In genomic region chr7:123533553-123533917, GRCh38 we compare ENCODE assay signal across 9 cellular contexts. TPM values are rescaled to one million over a fixed set of nuclear protein-coding genes. Genes with fewer than 3 reads are reported as not detected.
DNase-seq lines count a peak whose midpoint lies in the region; ATAC-seq and TF ChIP-seq lines count a peak whose summit lies in the region.
"Had no signal": no experiment of that assay in that cellular context is flagged by ENCODE, and none has a peak within 500 bp of the region (broad histone marks: within the 10 kb centered on the region; RNA-seq: fewer than 3 reads in every experiment).

No MANE protein-coding gene starts in this region.

- ATAC-seq in activated T-cell treated with anti-CD3 and anti-CD28 coated beads, Interleukin-2, amount 50 U/mL, for 72 hours (replicated peaks in 1 of 2): no peak
- no peak for ATAC-seq in activated CD8-positive, alpha-beta T cell treated with anti-CD3 and anti-CD28 coated beads for 36 hours
- no peak for ATAC-seq in stimulated activated naive B cell treated with anti-CD40 and anti-IgM and Interleukin-4, amounts not matched to agents 10 μg/mL and 1 μg/mL and 100 μg/mL, for 72 hours (replicated peaks)
- ATAC-seq in GM21786 (IDR thresholded peaks at IDR 0.05; ENCODE audit: unreplicated experiment): no peak

- no peak overlapping the region for H3K27ac Mint-ChIP-seq in activated T-cell treated with anti-CD3 and anti-CD28 coated beads, Interleukin-2, amount 50 U/mL, for 72 hours
- no peak overlapping the region for H3K27ac Mint-ChIP-seq in activated CD8-positive, alpha-beta T cell treated with anti-CD3 and anti-CD28 coated beads for 36 hours
- no peak overlapping the region for H3K27ac Mint-ChIP-seq in stimulated activated naive B cell treated with anti-CD40 and anti-IgM and Interleukin-4, amounts not matched to agents 10 μg/mL and 1 μg/mL and 100 μg/mL, for 72 hours

- H3K27me3 Mint-ChIP-seq in activated T-cell treated with anti-CD3 and anti-CD28 coated beads, Interleukin-2, amount 50 U/mL, for 72 hours (ENCODE audit: low read depth): peaks cover 24% of the 10 kb centered on the region
- H3K27me3 Mint-ChIP-seq in activated CD8-positive, alpha-beta T cell treated with anti-CD3 and anti-CD28 coated beads for 36 hours: peaks cover 18% of the 10 kb centered on the region
- H3K27me3 Mint-ChIP-seq in stimulated activated naive B cell treated with anti-CD40 and anti-IgM and Interleukin-4, amounts not matched to agents 10 μg/mL and 1 μg/mL and 100 μg/mL, for 72 hours: peaks cover 17 to 21% of the 10 kb centered on the region in 2 donors

- no peaks in the 10 kb centered on the region for H3K9me3 ChIP-seq in iPS-15b (ENCODE audit: control insufficient read depth, insufficient read depth, low read length)

- H3K4me3 ChIP-seq in iPS-15b (ENCODE audit: low read depth, low read length): peak overlapping the region; percentile 82

- POLR2A ChIA-PET in activated CD8-positive, alpha-beta T cell treated with anti-CD3 and anti-CD28 coated beads for 36 hours (lab: Charles Lee): interaction anchor here (0.7 kb wide), 1 partner anchor 131 kb away, joined by 3 read pairs; no protein-coding TSS in a partner anchor

- no peak for TF ChIP-seq CTCF in activated CD8-positive, alpha-beta T cell treated with anti-CD3 and anti-CD28 coated beads for 36 hours (IDR thresholded peaks at IDR 0.05)

- peaks cover 38% of the 10 kb centered on the region for H3K4me1 Mint-ChIP-seq in activated T-cell treated with anti-CD3 and anti-CD28 coated beads, Interleukin-2, amount 50 U/mL, for 72 hours (ENCODE audit: low read depth)
- peaks cover 29% of the 10 kb centered on the region for H3K4me1 Mint-ChIP-seq in activated CD8-positive, alpha-beta T cell treated with anti-CD3 and anti-CD28 coated beads for 36 hours (ENCODE audit: low read depth)
- H3K4me1 Mint-ChIP-seq in stimulated activated naive B cell treated with anti-CD40 and anti-IgM and Interleukin-4, amounts not matched to agents 10 μg/mL and 1 μg/mL and 100 μg/mL, for 72 hours: peaks cover 14 to 15% of the 10 kb centered on the region in 2 donors

- CTCF ChIA-PET in activated CD8-positive, alpha-beta T cell treated with anti-CD3 and anti-CD28 coated beads for 36 hours (lab: Charles Lee): interaction anchor here (0.7 kb wide), 1 partner anchor 30 kb away, joined by 3 read pairs; no protein-coding TSS in a partner anchor

- intact Hi-C loops in activated CD8-positive, alpha-beta T cell treated with anti-CD3 and anti-CD28 coated beads for 36 hours (cut with micrococcal nuclease): no loop called here

- no peak overlapping the region for H3K9ac ChIP-seq in iPS-15b (ENCODE audit: low read depth, low read length)

- H3K4me3 Mint-ChIP-seq in activated T-cell treated with anti-CD3 and anti-CD28 coated beads, Interleukin-2, amount 50 U/mL, for 72 hours: peak overlapping the region; percentile 87 to 95
- peak overlapping the region; percentile 86 for H3K4me3 Mint-ChIP-seq in activated CD8-positive, alpha-beta T cell treated with anti-CD3 and anti-CD28 coated beads for 36 hours
- H3K4me3 Mint-ChIP-seq in stimulated activated naive B cell treated with anti-CD40 and anti-IgM and Interleukin-4, amounts not matched to agents 10 μg/mL and 1 μg/mL and 100 μg/mL, for 72 hours: peak overlapping the region; percentile 54 to 99

- H3K27me3 ChIP-seq in iPS-15b (ENCODE audit: control insufficient read depth, insufficient read depth, low read length): peaks cover 12% of the 10 kb centered on the region

- H3K4me1 ChIP-seq in iPS-15b (ENCODE audit: control insufficient read depth, insufficient read depth, low read length): peaks cover 2% of the 10 kb centered on the region

- H3K36me3 ChIP-seq in iPS-15b (ENCODE audit: control insufficient read depth, insufficient read depth, low read length): no peaks in the 10 kb centered on the region

- H3K9me3 Mint-ChIP-seq in activated T-cell treated with anti-CD3 and anti-CD28 coated beads, Interleukin-2, amount 50 U/mL, for 72 hours: no peaks in the 10 kb centered on the region
- H3K9me3 Mint-ChIP-seq in activated CD8-positive, alpha-beta T cell treated with anti-CD3 and anti-CD28 coated beads for 36 hours: no peaks in the 10 kb centered on the region
- no peaks in the 10 kb centered on the region for H3K9me3 Mint-ChIP-seq in stimulated activated naive B cell treated with anti-CD40 and anti-IgM and Interleukin-4, amounts not matched to agents 10 μg/mL and 1 μg/mL and 100 μg/mL, for 72 hours

- DNase-seq in activated T-cell treated with anti-CD3 and anti-CD28 coated beads, Interleukin-2, amount 50 U/mL, for 72 hours: no peak
- DNase-seq in activated T-cell treated with anti-CD3 and anti-CD28 coated beads, Interleukin-2, amount 50 U/mL, for 1 hour: no peak
- DNase-seq in activated CD8-positive, alpha-beta T cell treated with anti-CD3 and anti-CD28 coated beads for 36 hours: no peak
- DNase-seq in stimulated activated naive B cell treated with anti-CD40 and anti-IgM and Interleukin-4, amounts not matched to agents 10 μg/mL and 1 μg/mL and 100 μg/mL, for 72 hours: no peak
- no peak for DNase-seq in NOMO-1 treated with dmso at 0.1 percent for 144 hours (lab: John Stamatoyannopoulos, UW; ENCODE audit: unreplicated experiment)
- DNase-seq in stimulated activated CD4-positive, alpha-beta T cell treated with anti-CD3 and anti-CD28 coated beads, Interleukin-12 subunit alpha, Interleukin-12 subunit beta, amount 100 ng/mL, for 4 hours: no peak
- DNase-seq: NCI-H187 treated with DMSO at 0.1 percent for 48 hours had no signal

- no peaks in the 10 kb centered on the region for H3K36me3 Mint-ChIP-seq in activated T-cell treated with anti-CD3 and anti-CD28 coated beads, Interleukin-2, amount 50 U/mL, for 72 hours (ENCODE audit: insufficient read depth in 2 of 2)
- no peaks in the 10 kb centered on the region for H3K36me3 Mint-ChIP-seq in activated CD8-positive, alpha-beta T cell treated with anti-CD3 and anti-CD28 coated beads for 36 hours (ENCODE audit: low read depth)
- H3K36me3 Mint-ChIP-seq in stimulated activated naive B cell treated with anti-CD40 and anti-IgM and Interleukin-4, amounts not matched to agents 10 μg/mL and 1 μg/mL and 100 μg/mL, for 72 hours: no peaks in the 10 kb centered on the region

RNA-seq across cellular contexts. Expression of gene IQUB, which starts 0.9 kb away (rescaled TPM):
- under 1 TPM in 1 of 2 donors, not detected in 1; 0.10 TPM for total RNA-seq in activated T-cell treated with anti-CD3 and anti-CD28 coated beads, Interleukin-2, amount 50 U/mL, for 72 hours
- total RNA-seq in activated CD8-positive, alpha-beta T cell treated with anti-CD3 and anti-CD28 coated beads for 36 hours: under 1 TPM in 1 of 2 experiments, not detected in 1; 0.09 TPM

RNA-seq across cellular contexts. Expression of gene NDUFA5, which starts 24.1 kb away (rescaled TPM):
- total RNA-seq in activated T-cell treated with anti-CD3 and anti-CD28 coated beads, Interleukin-2, amount 50 U/mL, for 72 hours: 10 to 100 TPM; 48.4 to 57.5 TPM
- total RNA-seq in activated CD8-positive, alpha-beta T cell treated with anti-CD3 and anti-CD28 coated beads for 36 hours: 10 to 100 TPM; 62.8 to 63.7 TPM
